15 cellular contexts compared by ENCODE assay signal in genomic region chr4:155591201-155591600, GRCh38.
DNase-seq lines count a peak whose midpoint lies in the region; ATAC-seq and TF ChIP-seq lines count a peak whose summit lies in the region.
"Had no signal": no experiment of that assay in that cellular context is flagged by ENCODE, and none has a peak within 500 bp of the region (broad histone marks: within the 10 kb centered on the region; RNA-seq: fewer than 3 reads in every experiment).

No MANE protein-coding gene starts in this region.

- H3K36me3 Mint-ChIP-seq in nephron (ENCODE audit: low read depth) = no peaks in the 10 kb centered on the region

- DNase-seq in Right ventricle myocardium inferior (ENCODE audit: missing footprints) (no peak), cardiac septum (ENCODE audit: low spot score) (no peak), NCI-H446 treated with DMSO at 0.1 percent for 48 hours (lab: John Stamatoyannopoulos, UW) (peak; percentile 75), left ventricle myocardium superior (no peak), NCI-H82 treated with DMSO at 0.1 percent for 48 hours (lab: John Stamatoyannopoulos, UW; ENCODE audit: unreplicated experiment) (no peak), amygdala (lab: John Stamatoyannopoulos, UW) (no peak), NOMO-1 treated with dmso at 0.1 percent for 144 hours (lab: John Stamatoyannopoulos, UW; ENCODE audit: unreplicated experiment) (no peak)
- DNase-seq: ACHN; Calu3; CD4-positive, alpha-beta T cell; DMS 273 treated with DMSO at 0.1 percent for 48 hours; H7 had no signal

- H3K9me3 Mint-ChIP-seq in nephron = no peaks in the 10 kb centered on the region
- H3K9me3 Mint-ChIP-seq: CD4-positive, alpha-beta T cell; GM23338 had no signal

- no peak for TF ChIP-seq CTCF in nephron (IDR thresholded peaks at IDR 0.05; ENCODE audit: unreplicated experiment in 3 of 3)

- peaks cover 30% of the 10 kb centered on the region for H3K4me1 Mint-ChIP-seq in nephron

- intact Hi-C loops in Right ventricle myocardium inferior (cut with DNase I) (no loop called here), cardiac septum (cut with DNase I) (no loop called here), left ventricle myocardium superior (cut with micrococcal nuclease) (no loop called here)

- H3K27ac Mint-ChIP-seq in nephron = peak overlapping the region in 2 of 3 experiments; percentile 86 to 95
- H3K27ac Mint-ChIP-seq: CD4-positive, alpha-beta T cell; GM23338 had no signal

- H3K27me3 Mint-ChIP-seq in nephron (ENCODE audit: low read depth) = no peaks in the 10 kb centered on the region
- H3K27me3 Mint-ChIP-seq: CD4-positive, alpha-beta T cell had no signal

- ATAC-seq in Right ventricle myocardium inferior (peak; percentile 52), left ventricle myocardium superior (peak; percentile 35)
- ATAC-seq: GM12878, GM23338 had no signal

- H3K4me3 Mint-ChIP-seq in nephron = no peak overlapping the region
- H3K4me3 Mint-ChIP-seq: CD4-positive, alpha-beta T cell; GM23338 had no signal
